Comparison of ENCODE assay signal across 29 cellular contexts in genomic region chr6:131036616-131037015, GRCh38.
"Had no signal": no experiment of that assay in that cellular context is flagged by ENCODE, and none has a peak within 500 bp of the region (broad histone marks: within the 10 kb centered on the region; RNA-seq: fewer than 3 reads in every experiment).

No MANE protein-coding gene starts in this region.

- H3K4me1 Mint-ChIP-seq: activated naive CD4-positive, alpha-beta T cell treated with anti-CD3 and anti-CD28 coated beads, Interleukin-2, amount 10 ng/mL, durations not matched to agents 7 days and 5 days; activated naive CD8-positive, alpha-beta T cell treated with anti-CD3 and anti-CD28 coated beads for 36 hours had no signal

- ATAC-seq: activated CD4-positive, CD25-positive, alpha-beta regulatory T cell treated with anti-CD3 and anti-CD28 coated beads, Interleukin-2, amount 50 U/mL, for 24 hours; activated CD8-positive, alpha-beta T cell treated with anti-CD3 and anti-CD28 coated beads for 36 hours; activated T-cell treated with anti-CD3 and anti-CD28 coated beads, Interleukin-2, amount 50 U/mL, for 72 hours; Panc1; Right ventricle myocardium inferior had no signal

- H3K4me1 ChIP-seq: breast epithelium had no signal

- H3K27ac ChIP-seq: adrenal gland, breast epithelium had no signal

- H3K27me3 Mint-ChIP-seq: activated CD8-positive, alpha-beta T cell treated with anti-CD3 and anti-CD28 coated beads for 36 hours; activated naive CD4-positive, alpha-beta T cell treated with anti-CD3 and anti-CD28 coated beads, Interleukin-2, amount 10 ng/mL, durations not matched to agents 7 days and 5 days; activated naive CD8-positive, alpha-beta T cell treated with anti-CD3 and anti-CD28 coated beads for 36 hours had no signal

- H3K4me3 ChIP-seq: adrenal gland, breast epithelium, MG63 had no signal

- H3K27me3 ChIP-seq: adrenal gland, breast epithelium, MG63 had no signal

- H3K9me3 Mint-ChIP-seq: activated CD8-positive, alpha-beta T cell treated with anti-CD3 and anti-CD28 coated beads for 36 hours; activated naive CD4-positive, alpha-beta T cell treated with anti-CD3 and anti-CD28 coated beads, Interleukin-2, amount 10 ng/mL, durations not matched to agents 7 days and 5 days; activated T-cell treated with anti-CD3 and anti-CD28 coated beads, Interleukin-2, amount 50 U/mL, for 72 hours; activated T-helper 2 cell treated with anti-CD3 and anti-CD28 coated beads, Interferon-gamma antibody, Interleukin-2, Interleukin-4, amounts not matched to agents 10 μg/mL and 5 μg/mL and 100 μg/mL, durations not matched to agents 14 hours and 24 hours and 36 hours had no signal

- H3K36me3 Mint-ChIP-seq: activated naive CD4-positive, alpha-beta T cell treated with anti-CD3 and anti-CD28 coated beads, Interleukin-2, amount 10 ng/mL, durations not matched to agents 7 days and 5 days; activated naive CD8-positive, alpha-beta T cell treated with anti-CD3 and anti-CD28 coated beads for 36 hours had no signal

- H3K27ac Mint-ChIP-seq: activated CD8-positive, alpha-beta T cell treated with anti-CD3 and anti-CD28 coated beads for 36 hours; activated naive CD4-positive, alpha-beta T cell treated with anti-CD3 and anti-CD28 coated beads, Interleukin-2, amount 10 ng/mL, durations not matched to agents 7 days and 5 days; activated naive CD8-positive, alpha-beta T cell treated with anti-CD3 and anti-CD28 coated beads for 36 hours; activated T-cell treated with anti-CD3 and anti-CD28 coated beads, Interleukin-2, amount 50 U/mL, for 72 hours; activated T-helper 2 cell treated with anti-CD3 and anti-CD28 coated beads, Interferon-gamma antibody, Interleukin-2, Interleukin-4, amounts not matched to agents 10 μg/mL and 5 μg/mL and 100 μg/mL, durations not matched to agents 14 hours and 24 hours and 36 hours had no signal

- DNase-seq: activated CD4-positive, alpha-beta T cell treated with anti-CD3 and anti-CD28 coated beads for 4 hours; activated CD8-positive, alpha-beta memory T cell treated with anti-CD3 and anti-CD28 coated beads, Interleukin-2, amount 50 U/mL, for 4 hours; activated CD8-positive, alpha-beta T cell treated with anti-CD3 and anti-CD28 coated beads for 36 hours; activated gamma-delta T cell treated with Interleukin-2 at 50 U/mL for 16 hours; activated naive CD4-positive, alpha-beta T cell treated with anti-CD3 and anti-CD28 coated beads, Interleukin-2, amount 10 ng/mL, durations not matched to agents 7 days and 5 days; activated naive CD8-positive, alpha-beta T cell treated with anti-CD3 and anti-CD28 coated beads for 36 hours; activated T-cell treated with anti-CD3 and anti-CD28 coated beads, Interleukin-2, amount 50 U/mL, for 72 hours; adrenal gland; anterior cingulate cortex; central memory CD4-positive, alpha-beta T cell; MG63; MV-4-11; NCI-H1092 treated with DMSO at 0.1 percent for 48 hours; NCI-H1417 treated with DMSO at 0.1 percent for 48 hours; NCI-H1694; NCI-H2029; NCI-H2107; NCI-H345; NCI-H510A treated with DMSO at 0.1 percent for 48 hours; NCI-H69; NK-92 treated with Interleukin-12 subunit alpha and Interleukin-12 subunit beta, amount 100 ng/mL, for 24 hours; OCI-M1; RPMI8226; T-helper 1 cell had no signal

- H3K9me3 ChIP-seq: adrenal gland, breast epithelium, MG63 had no signal

- H3K4me3 Mint-ChIP-seq: activated CD8-positive, alpha-beta T cell treated with anti-CD3 and anti-CD28 coated beads for 36 hours; activated naive CD4-positive, alpha-beta T cell treated with anti-CD3 and anti-CD28 coated beads, Interleukin-2, amount 10 ng/mL, durations not matched to agents 7 days and 5 days; activated naive CD8-positive, alpha-beta T cell treated with anti-CD3 and anti-CD28 coated beads for 36 hours; activated T-cell treated with anti-CD3 and anti-CD28 coated beads, Interleukin-2, amount 50 U/mL, for 72 hours had no signal

- H3K36me3 ChIP-seq: adrenal gland, breast epithelium had no signal
